In the genomic region with DNA sequence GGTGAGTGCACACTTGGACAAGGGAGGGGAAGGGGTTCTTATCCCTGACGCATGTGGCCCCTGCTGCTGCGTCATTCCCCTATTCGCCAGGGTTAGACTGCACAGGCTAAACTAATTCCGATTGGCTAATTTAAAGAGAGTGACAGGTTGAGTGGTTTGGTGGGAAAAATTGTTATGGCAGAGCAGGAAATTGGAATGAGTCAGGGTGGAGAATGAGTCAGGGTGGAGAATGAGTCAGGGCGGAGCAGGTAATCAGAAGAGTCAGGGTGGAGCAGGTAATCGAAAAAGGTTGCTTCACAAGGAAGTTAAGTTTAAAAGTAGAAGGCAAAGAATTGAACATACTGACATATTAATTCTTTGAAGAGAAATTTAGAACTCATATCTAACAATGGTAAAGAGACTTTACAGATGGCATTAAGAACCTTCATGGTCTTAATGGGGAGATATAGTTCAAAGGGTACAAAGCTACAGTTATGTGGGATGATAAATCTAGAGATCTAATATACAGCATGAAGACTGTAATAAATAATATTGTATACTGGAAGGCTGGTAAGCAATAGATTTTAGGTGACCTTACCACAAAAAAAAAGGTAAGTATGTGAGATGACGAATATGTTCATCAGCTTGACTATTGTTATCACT, we compare ENCODE assay signal across 8 cellular contexts.
DNase-seq lines count a peak whose midpoint lies in the region; ATAC-seq and TF ChIP-seq lines count a peak whose summit lies in the region.
"Not testable (repeated sequence)": the region's sequence is repeated elsewhere in the genome, so short reads cannot be mapped to it uniquely, and the experiment has no call there.

No MANE protein-coding gene starts in this region.

- in situ Hi-C loops in brain microvascular endothelial cell (cut with HindIII; ENCODE audit: low pct_ligation_motif_present, low sequenced_read_pairs), result not testable (repeated sequence)

- peak; percentile 45 for DNase-seq in Daoy (ENCODE audit: low read depth)
- DNase-seq in HFF-Myc (ENCODE audit: extremely low read depth, low read depth), result peak; percentile 5
- DNase-seq in NCI-H226, result peak; percentile 71
- DNase-seq in activated CD4-positive, alpha-beta T cell treated with anti-CD3 and anti-CD28 coated beads for 36 hours, result peak; percentile 42
- peak; percentile 36 for DNase-seq in brain microvascular endothelial cell
- DNase-seq in esophagus squamous epithelium (lab: John Stamatoyannopoulos, UW); stimulated activated effector memory CD8-positive, alpha-beta T cell treated with anti-CD3 and anti-CD28 coated beads, Interleukin-12 subunit alpha, Interleukin-12 subunit beta, amount 100 ng/mL, for 72 hours (ENCODE audit: low spot score in 2 of 2): not testable (repeated sequence)
- peak; percentile 4 to 42 for DNase-seq in lung microvascular endothelial cell (ENCODE audit: low read depth in 2 of 2)

- H3K9me3 Mint-ChIP-seq in activated CD4-positive, alpha-beta T cell treated with anti-CD3 and anti-CD28 coated beads for 36 hours (ENCODE audit: low read depth); stimulated activated effector memory CD8-positive, alpha-beta T cell treated with anti-CD3 and anti-CD28 coated beads, Interleukin-12 subunit alpha, Interleukin-12 subunit beta, amount 100 ng/mL, for 72 hours: not testable (repeated sequence)

- TF ChIP-seq CTCF in HFF-Myc (IDR thresholded peaks at IDR 0.05; ENCODE audit: low read depth, low read length, missing control alignments); brain microvascular endothelial cell (IDR thresholded peaks at IDR 0.05; ENCODE audit: low read depth, low read length, missing control alignments); esophagus squamous epithelium (IDR thresholded peaks at IDR 0.05): not testable (repeated sequence)

- WGBS in esophagus squamous epithelium, 2 donors, result 55 to 56% methylated on average over 7 of the region's 7 CpGs

- H3K36me3 Mint-ChIP-seq in activated CD4-positive, alpha-beta T cell treated with anti-CD3 and anti-CD28 coated beads for 36 hours (ENCODE audit: low read depth); stimulated activated effector memory CD8-positive, alpha-beta T cell treated with anti-CD3 and anti-CD28 coated beads, Interleukin-12 subunit alpha, Interleukin-12 subunit beta, amount 100 ng/mL, for 72 hours: not testable (repeated sequence)

- H3K9me3 ChIP-seq in esophagus squamous epithelium, result not testable (repeated sequence)

- peak; percentile 47 for ATAC-seq in activated CD4-positive, alpha-beta T cell treated with anti-CD3 and anti-CD28 coated beads for 36 hours
- ATAC-seq in stimulated activated effector memory CD8-positive, alpha-beta T cell treated with anti-CD3 and anti-CD28 coated beads, Interleukin-12 subunit alpha, Interleukin-12 subunit beta, amount 100 ng/mL, for 72 hours, result peak; percentile 44

- not testable (repeated sequence) for H3K4me1 Mint-ChIP-seq in activated CD4-positive, alpha-beta T cell treated with anti-CD3 and anti-CD28 coated beads for 36 hours; stimulated activated effector memory CD8-positive, alpha-beta T cell treated with anti-CD3 and anti-CD28 coated beads, Interleukin-12 subunit alpha, Interleukin-12 subunit beta, amount 100 ng/mL, for 72 hours

- CTCF ChIA-PET in activated CD4-positive, alpha-beta T cell treated with anti-CD3 and anti-CD28 coated beads for 36 hours (lab: Charles Lee), result interaction anchor here (0.8 kb wide), 1 partner anchor 1064 kb away, joined by 3 read pairs; no protein-coding TSS in a partner anchor

- not testable (repeated sequence) for H3K27ac Mint-ChIP-seq in activated CD4-positive, alpha-beta T cell treated with anti-CD3 and anti-CD28 coated beads for 36 hours; stimulated activated effector memory CD8-positive, alpha-beta T cell treated with anti-CD3 and anti-CD28 coated beads, Interleukin-12 subunit alpha, Interleukin-12 subunit beta, amount 100 ng/mL, for 72 hours

- H3K36me3 ChIP-seq in brain microvascular endothelial cell (replicated peaks); esophagus squamous epithelium: not testable (repeated sequence)

- not testable (repeated sequence) for H3K27ac ChIP-seq in brain microvascular endothelial cell
- peak overlapping the region in 3 of 4 donors; percentile 14 to 68 (median 53) for H3K27ac ChIP-seq in esophagus squamous epithelium

- POLR2A ChIA-PET in activated CD4-positive, alpha-beta T cell treated with anti-CD3 and anti-CD28 coated beads for 36 hours (lab: Charles Lee), result not testable (repeated sequence)

- H3K4me3 ChIP-seq in HFF-Myc (replicated peaks; ENCODE audit: low read depth, low read length); brain microvascular endothelial cell (ENCODE audit: low read depth, low read length); esophagus squamous epithelium: not testable (repeated sequence)

- not testable (repeated sequence) for H3K4me1 ChIP-seq in esophagus squamous epithelium

- H3K27me3 Mint-ChIP-seq in activated CD4-positive, alpha-beta T cell treated with anti-CD3 and anti-CD28 coated beads for 36 hours, result not testable (repeated sequence)

- TF ChIP-seq POLR2A in esophagus squamous epithelium (IDR thresholded peaks at IDR 0.05), result not testable (repeated sequence)

- not testable (repeated sequence) for H3K4me3 Mint-ChIP-seq in activated CD4-positive, alpha-beta T cell treated with anti-CD3 and anti-CD28 coated beads for 36 hours; stimulated activated effector memory CD8-positive, alpha-beta T cell treated with anti-CD3 and anti-CD28 coated beads, Interleukin-12 subunit alpha, Interleukin-12 subunit beta, amount 100 ng/mL, for 72 hours

- H3K27me3 ChIP-seq in brain microvascular endothelial cell (replicated peaks); esophagus squamous epithelium: not testable (repeated sequence)

- intact Hi-C loops in activated CD4-positive, alpha-beta T cell treated with anti-CD3 and anti-CD28 coated beads for 36 hours (cut with DNase I, micrococcal nuclease); esophagus squamous epithelium (cut with DNase I): not testable (repeated sequence)
